In genomic region chr2:29774624-29775023, GRCh38 we compare ENCODE assay signal across 27 cellular contexts.
DNase-seq lines count a peak whose midpoint lies in the region; ATAC-seq, FAIRE-seq and TF ChIP-seq lines count a peak whose summit lies in the region.
"Had no signal": no experiment of that assay in that cellular context is flagged by ENCODE, and none has a peak within 500 bp of the region (broad histone marks: within the 10 kb centered on the region; RNA-seq: fewer than 3 reads in every experiment).

No MANE protein-coding gene starts in this region.

- H3K36me3 ChIP-seq in HepG2 (replicated peaks in 1 of 2; ENCODE audit: control insufficient read depth in 1 of 2, insufficient read depth in 2 of 2, low read length in 2 of 2) (no peaks in the 10 kb centered on the region), right lobe of liver (no peaks in the 10 kb centered on the region), K562 (ENCODE audit: control insufficient read depth, insufficient read depth, low read length) (no peaks in the 10 kb centered on the region), smooth muscle cell (ENCODE audit: low read depth) (no peaks in the 10 kb centered on the region)
- H3K36me3 ChIP-seq: BE2C, BLaER1 had no signal

- intact Hi-C loops in HepG2 (cut with micrococcal nuclease; ENCODE audit: unreplicated experiment), result no loop called here
- intact Hi-C loops in right lobe of liver (cut with DNase I), result no loop called here
- intact Hi-C loops in K562 (cut with micrococcal nuclease), result no loop called here

- FAIRE-seq in HepG2 (lab: Jason Lieb, UNC) (no peak), K562 (lab: Jason Lieb, UNC) (no peak)
- FAIRE-seq: A204.1, GM12878, GM12892, GM18507 had no signal

- no peaks in the 10 kb centered on the region for H3F3A ChIP-seq in smooth muscle cell (ENCODE audit: low read depth)

- CTCF ChIA-PET in HepG2 (lab: Yijun Ruan, JAX; ENCODE audit: low intra/inter-chr PET ratio, low total read pairs) (no interaction called here), K562 (lab: Yijun Ruan, JAX; ENCODE audit: low intra/inter-chr PET ratio) (no interaction called here)

- H3K9me3 ChIP-seq in HepG2 (ENCODE audit: low read length), result no peaks in the 10 kb centered on the region
- H3K9me3 ChIP-seq in right lobe of liver, result no peaks in the 10 kb centered on the region
- H3K9me3 ChIP-seq in K562 (replicated peaks; ENCODE audit: control insufficient read depth, insufficient read depth, low read depth, low read length), result no peaks in the 10 kb centered on the region
- H3K9me3 ChIP-seq in smooth muscle cell (replicated peaks; ENCODE audit: low read depth), result no peaks in the 10 kb centered on the region
- H3K9me3 ChIP-seq: BE2C, BLaER1 had no signal

- H3K4me1 ChIP-seq in HepG2 (ENCODE audit: insufficient read depth, low read length) (no peaks in the 10 kb centered on the region), right lobe of liver (no peaks in the 10 kb centered on the region), K562 (replicated peaks in 1 of 2; ENCODE audit: control insufficient read depth in 2 of 2, insufficient read depth in 2 of 2, low read length in 2 of 2) (no peaks in the 10 kb centered on the region), smooth muscle cell (ENCODE audit: low read depth) (no peaks in the 10 kb centered on the region)
- H3K4me1 ChIP-seq: BE2C, BLaER1 had no signal

- no peak overlapping the region for H3K27ac ChIP-seq in HepG2 (ENCODE audit: extremely low read length, insufficient read depth, low read length)
- H3K27ac ChIP-seq in right lobe of liver, result no peak overlapping the region
- H3K27ac ChIP-seq in K562 (ENCODE audit: extremely low read depth, low read depth, low read length), result no peak overlapping the region
- H3K27ac ChIP-seq in smooth muscle cell (ENCODE audit: low read depth), result peak overlapping the region; percentile 22
- H3K27ac ChIP-seq: BLaER1 had no signal

- H3K27me3 ChIP-seq in HepG2 (ENCODE audit: control insufficient read depth in 1 of 2, insufficient read depth in 2 of 2, low read length in 2 of 2) (no peaks in the 10 kb centered on the region; a peak in 1 of 5 replicates), right lobe of liver (no peaks in the 10 kb centered on the region), K562 (ENCODE audit: control insufficient read depth in 2 of 2, insufficient read depth in 2 of 2, low read length in 2 of 2) (peaks cover 0 to 4% of the 10 kb centered on the region in 2 experiments; a peak in 1 of 5 replicates), smooth muscle cell (ENCODE audit: low read depth) (no peaks in the 10 kb centered on the region)
- H3K27me3 ChIP-seq: BE2C, BLaER1 had no signal

- TF ChIP-seq RAD21 in HepG2 (CRISPR knock-in tag; IDR thresholded peaks at IDR 0.05), result no peak
- TF ChIP-seq RAD21 in K562 (CRISPR knock-in tag; conservative IDR thresholded peaks at IDR 0.05 in 1 of 2, IDR thresholded peaks at IDR 0.05 in 1 of 2), result no peak

- no peaks in the 10 kb centered on the region for H3K79me2 ChIP-seq in HepG2 (ENCODE audit: insufficient read depth, low read length)
- H3K79me2 ChIP-seq in K562 (ENCODE audit: control insufficient read depth, insufficient read depth, low read length), result no peaks in the 10 kb centered on the region
- H3K79me2 ChIP-seq in smooth muscle cell (ENCODE audit: low read depth), result no peaks in the 10 kb centered on the region

- TF ChIP-seq CTCF in HepG2 (CRISPR knock-in tag; IDR thresholded peaks at IDR 0.05) (no peak), right lobe of liver (IDR thresholded peaks at IDR 0.05) (no peak), K562 (IDR thresholded peaks at IDR 0.05 in 2 of 3, conservative IDR thresholded peaks at IDR 0.05 in 1 of 3; ENCODE audit: insufficient read depth in 2 of 3, low read depth in 1 of 3, low read length in 3 of 3) (no peak), smooth muscle cell (IDR thresholded peaks at IDR 0.05; ENCODE audit: borderline replicate concordance, insufficient read depth, poor library complexity, severe bottlenecking) (no peak)

- H3K9ac ChIP-seq in HepG2 (ENCODE audit: insufficient read depth, low read depth, low read length), result no peak overlapping the region
- H3K9ac ChIP-seq in K562 (ENCODE audit: insufficient read depth in 1 of 2, low read depth in 2 of 2, low read length in 2 of 2), result no peak overlapping the region
- no peak overlapping the region for H3K9ac ChIP-seq in smooth muscle cell (ENCODE audit: low read depth)
- H3K9ac ChIP-seq: BLaER1 had no signal

- WGBS in HepG2 (ENCODE audit: low lambda C conversion rate), result 28% methylated on average over 6 of the region's 6 CpGs
- 77% methylated on average over 6 of the region's 6 CpGs for WGBS in right lobe of liver (ENCODE audit: insufficient coverage, low coverage, low lambda C conversion rate, missing lambda C conversion rate)
- WGBS in K562 (ENCODE audit: insufficient coverage, low coverage, missing lambda C conversion rate), result 1% methylated on average over 6 of the region's 6 CpGs
- WGBS in smooth muscle cell (ENCODE audit: low lambda C conversion rate), result 92% methylated on average over 6 of the region's 6 CpGs

- DNase-seq in HepG2 (ENCODE audit: low spot score) (no peak), right lobe of liver (no peak), K562 (ENCODE audit: extremely low read depth in 1 of 4, low spot score in 3 of 4) (no peak), smooth muscle cell (lab: John Stamatoyannopoulos, UW; ENCODE audit: unreplicated experiment) (no peak), SW480 (ENCODE audit: low spot score) (no peak)
- DNase-seq: 8988T; ACHN; BE2C; C1 segment of cervical spinal cord; CD4-positive, alpha-beta memory T cell; CD4-positive, CD25-positive, alpha-beta regulatory T cell; CD8-positive, alpha-beta memory T cell; COR-L47; DMS 273 treated with DMSO at 0.1 percent for 48 hours; DMS153; DMS53; DMS79; DND-41; EL; GDM1 had no signal

- in situ Hi-C loops in HepG2 (cut with HindIII; ENCODE audit: extremely low pct_ligation_motif_present, low pct_unique_long_range_greater_than_20kb), result no loop called here
- in situ Hi-C loops in K562 (cut with MboI), result no loop called here

- no peaks in the 10 kb centered on the region for H3K9me1 ChIP-seq in K562 (ENCODE audit: control insufficient read depth, insufficient read depth, low read length)

- no peak for ATAC-seq in HepG2
- no peak for ATAC-seq in right lobe of liver
- ATAC-seq in K562, result no peak
- ATAC-seq in HG03442 (IDR thresholded peaks at IDR 0.05; ENCODE audit: unreplicated experiment), result no peak
- ATAC-seq in HG03097 (IDR thresholded peaks at IDR 0.05; ENCODE audit: low FRiP score, unreplicated experiment), result no peak
- ATAC-seq: GM12878 had no signal

- no peak overlapping the region for H2AFZ ChIP-seq in HepG2 (ENCODE audit: low read length)
- H2AFZ ChIP-seq in K562 (ENCODE audit: low read depth, low read length), result no peak overlapping the region
- H2AFZ ChIP-seq in smooth muscle cell (ENCODE audit: low read depth), result no peak overlapping the region

- POLR2A ChIA-PET in HepG2 (lab: Yijun Ruan, JAX) (no interaction called here), K562 (lab: Yijun Ruan, JAX) (interaction anchor here (1.3 kb wide), 1 partner anchor 11 kb away, joined by 3 read pairs; no protein-coding TSS in a partner anchor)

- H3K4me2 ChIP-seq in HepG2 (ENCODE audit: low read depth, low read length) (no peak overlapping the region), K562 (ENCODE audit: insufficient read depth, low read length) (no peak overlapping the region), smooth muscle cell (no peak overlapping the region)
- H3K4me2 ChIP-seq: BLaER1 had no signal

- H3K4me3 ChIP-seq in HepG2 (replicated peaks in 1 of 3; ENCODE audit: insufficient read depth in 1 of 3, low read depth in 2 of 3, low read length in 3 of 3) (no peak overlapping the region), right lobe of liver (no peak overlapping the region), K562 (no peak overlapping the region), smooth muscle cell (no peak overlapping the region)
- H3K4me3 ChIP-seq: BLaER1, GM12878 had no signal

- no peaks in the 10 kb centered on the region for H4K20me1 ChIP-seq in HepG2 (ENCODE audit: insufficient read depth, low read length)
- H4K20me1 ChIP-seq in K562 (replicated peaks; ENCODE audit: control insufficient read depth, insufficient read depth, low read length), result no peaks in the 10 kb centered on the region
- no peaks in the 10 kb centered on the region for H4K20me1 ChIP-seq in smooth muscle cell (ENCODE audit: low read depth)
- H4K20me1 ChIP-seq: BLaER1 had no signal

- TF ChIP-seq EP300 in HepG2 (IDR thresholded peaks at IDR 0.05; ENCODE audit: low read depth in 2 of 2, low read length in 2 of 2) (no peak), HepG2 (CRISPR knock-in tag; IDR thresholded peaks at IDR 0.05; ENCODE audit: borderline replicate concordance) (no peak), K562 (IDR thresholded peaks at IDR 0.05; ENCODE audit: low read length) (no peak)

- TF ChIP-seq POLR2A in HepG2 (IDR thresholded peaks at IDR 0.05; ENCODE audit: insufficient read depth in 1 of 2, low read depth in 2 of 2, low read length in 2 of 2), result no peak
- no peak for TF ChIP-seq POLR2A in right lobe of liver (IDR thresholded peaks at IDR 0.05)
- no peak for TF ChIP-seq POLR2A in K562 (conservative IDR thresholded peaks at IDR 0.05)

- BruUV-seq in HepG2 (replicated peaks; lab: Mats Ljungman, UMichigan) (no TSS peak), K562 (replicated peaks; lab: Mats Ljungman, UMichigan) (no TSS peak)

TF ChIP-seq in HepG2, 621 proteins besides CTCF, POLR2A, EP300 and RAD21:
- TF ChIP-seq CREB1 (IDR thresholded peaks at IDR 0.05) (peak; percentile 44; the same call in 1 of the 2 replicates), CREB1 (CRISPR knock-in tag; IDR thresholded peaks at IDR 0.05) (no peak), MAFF (IDR thresholded peaks at IDR 0.05; ENCODE audit: low read depth, low read length) (no peak), ATF7 (IDR thresholded peaks at IDR 0.05) (peak; percentile 94), ATF7 (CRISPR knock-in tag; IDR thresholded peaks at IDR 0.05) (no peak)
TF ChIP-seq in HepG2: peak in this region for 2.

TF ChIP-seq in K562, 482 proteins besides CTCF, POLR2A, EP300 and RAD21:
- TF ChIP-seq ATF7 (IDR thresholded peaks at IDR 0.05) (0 out of 2 replicates have a peak, but pooled peaks have one; percentile 32), ETS2 (tag; IDR thresholded peaks at IDR 0.05; ENCODE audit: borderline replicate concordance, poor library complexity, severe bottlenecking) (no peak)
- TF ChIP-seq, protein P1, sequence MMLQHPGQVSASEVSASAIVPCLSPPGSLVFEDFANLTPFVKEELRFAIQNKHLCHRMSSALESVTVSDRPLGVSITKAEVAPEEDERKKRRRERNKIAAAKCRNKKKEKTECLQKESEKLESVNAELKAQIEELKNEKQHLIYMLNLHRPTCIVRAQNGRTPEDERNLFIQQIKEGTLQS (IDR thresholded peaks at IDR 0.05), result peak; percentile 31; the same call in 1 of the 2 replicates
- TF ChIP-seq, protein P1 (CRISPR knock-in tag; conservative IDR thresholded peaks at IDR 0.05), result no peak
